ENCODE assay signal across 8 cellular contexts in the genomic region with DNA sequence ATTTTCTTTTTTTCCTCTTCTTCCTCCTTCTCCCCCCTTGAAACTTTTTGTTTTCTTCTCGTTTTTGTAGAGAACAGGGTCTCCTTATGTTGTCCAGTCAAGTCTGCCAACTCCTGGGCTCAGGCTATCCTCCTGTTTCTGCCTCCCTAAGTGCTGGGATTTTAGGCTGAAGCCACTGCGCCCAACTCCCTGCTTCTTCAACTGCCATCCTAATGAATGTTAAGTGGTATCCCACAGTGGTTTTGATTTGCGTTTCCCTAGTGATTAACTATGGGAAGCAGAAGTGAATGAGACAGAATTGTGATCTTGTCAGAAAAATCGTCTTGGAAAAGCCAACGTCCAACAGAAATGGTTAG. TPM values are rescaled to one million over a fixed set of nuclear protein-coding genes. Genes with fewer than 3 reads are reported as not detected.
DNase-seq lines count a peak whose midpoint lies in the region; ATAC-seq, FAIRE-seq and TF ChIP-seq lines count a peak whose summit lies in the region.

No MANE protein-coding gene starts in this region.

- TF ChIP-seq CTCF in CD14-positive monocyte (IDR thresholded peaks at IDR 0.05) (no peak), nephron progenitor cell (IDR thresholded peaks at IDR 0.05) (no peak)

- H3K36me3 Mint-ChIP-seq in CD14-positive monocyte = peaks cover 2 to 16% of the 10 kb centered on the region in 2 donors
- H3K36me3 Mint-ChIP-seq in dendritic cell treated with granulocyte-macrophage colony-stimulating factor and Interleukin-4, amounts not matched to agents 40 ng/mL and 50 ng/mL, for 4 days (ENCODE audit: low read depth) = peaks cover 41% of the 10 kb centered on the region
- H3K36me3 Mint-ChIP-seq in nephron progenitor cell (ENCODE audit: low read depth) = peaks cover 32% of the 10 kb centered on the region

- H3K9me3 Mint-ChIP-seq in CD14-positive monocyte (no peaks in the 10 kb centered on the region), nephron progenitor cell (peaks cover 28% of the 10 kb centered on the region)
- H3K9me3 Mint-ChIP-seq in dendritic cell treated with granulocyte-macrophage colony-stimulating factor and Interleukin-4, amounts not matched to agents 40 ng/mL and 50 ng/mL, for 4 days = no peaks in the 10 kb centered on the region

- DNase-seq in CD14-positive monocyte (ENCODE audit: low spot score) (no peak), MG63 (no peak), nephron progenitor cell (no peak), HTR-8/SVneo (ENCODE audit: insufficient read length, low spot score) (no peak), RCC 7860 (ENCODE audit: low spot score) (no peak), GM19239 (ENCODE audit: insufficient read length, low spot score) (no peak)

- H3K4me1 Mint-ChIP-seq in CD14-positive monocyte = peaks cover 63% of the 10 kb centered on the region
- peaks cover 64% of the 10 kb centered on the region for H3K4me1 Mint-ChIP-seq in dendritic cell treated with granulocyte-macrophage colony-stimulating factor and Interleukin-4, amounts not matched to agents 40 ng/mL and 50 ng/mL, for 4 days (ENCODE audit: low read depth)
- peaks cover 37% of the 10 kb centered on the region for H3K4me1 Mint-ChIP-seq in nephron progenitor cell

- H3K27ac Mint-ChIP-seq in CD14-positive monocyte (peak overlapping the region; percentile 73 to 90 (median 85)), nephron progenitor cell (peak overlapping the region; percentile 60)
- peak overlapping the region; percentile 93 for H3K27ac Mint-ChIP-seq in dendritic cell treated with granulocyte-macrophage colony-stimulating factor and Interleukin-4, amounts not matched to agents 40 ng/mL and 50 ng/mL, for 4 days

- H3K9me3 ChIP-seq in MG63 = no peaks in the 10 kb centered on the region

- no peaks in the 10 kb centered on the region for H3K27me3 ChIP-seq in MG63

- FAIRE-seq in HTR-8/SVneo (lab: Jason Lieb, UNC) (no peak), RCC 7860 (lab: Jason Lieb, UNC) (no peak), GM19239 (lab: Jason Lieb, UNC) (no peak)

- H3K4me3 ChIP-seq in MG63 = peak overlapping the region; percentile 69

- H3K4me3 Mint-ChIP-seq in CD14-positive monocyte (peak overlapping the region; percentile 78 to 90), nephron progenitor cell (peak overlapping the region; percentile 87)
- peak overlapping the region; percentile 86 for H3K4me3 Mint-ChIP-seq in dendritic cell treated with granulocyte-macrophage colony-stimulating factor and Interleukin-4, amounts not matched to agents 40 ng/mL and 50 ng/mL, for 4 days

- no peaks in the 10 kb centered on the region for H3K36me3 ChIP-seq in MG63

- ATAC-seq in HG03457 (IDR thresholded peaks at IDR 0.05; ENCODE audit: unreplicated experiment) = no peak

- H3K27me3 Mint-ChIP-seq in CD14-positive monocyte (ENCODE audit: low read depth in 3 of 3) = peaks cover 0 to 2% (median 0%) of the 10 kb centered on the region in 3 donors
- no peaks in the 10 kb centered on the region for H3K27me3 Mint-ChIP-seq in dendritic cell treated with granulocyte-macrophage colony-stimulating factor and Interleukin-4, amounts not matched to agents 40 ng/mL and 50 ng/mL, for 4 days
- no peaks in the 10 kb centered on the region for H3K27me3 Mint-ChIP-seq in nephron progenitor cell (ENCODE audit: low read depth, poor library complexity)

- intact Hi-C loops in CD14-positive monocyte (cut with micrococcal nuclease) = loop anchor here (5.0 to 10.0 kb wide), 2 partner anchors 45 to 92 kb away; no protein-coding TSS in a partner anchor
- intact Hi-C loops in dendritic cell treated with granulocyte-macrophage colony-stimulating factor and Interleukin-4, amounts not matched to agents 40 ng/mL and 50 ng/mL, for 4 days (cut with micrococcal nuclease) = loop anchor here (10.0 kb wide), 1 partner anchor 92 kb away; no protein-coding TSS in a partner anchor

RNA-seq across cellular contexts. Expression of gene ADD1, which starts 1.0 kb away (rescaled TPM):
- polyA plus RNA-seq in CD14-positive monocyte = 100 to 1,000 TPM in 1 of 2 donors, 10 to 100 TPM in 1; 76.1 to 103 TPM
- 62.5 and 77.3 TPM in 2 replicates for total RNA-seq in MG63 (2014; rRNA removed; shearing (Covaris generic); ENCODE audit: low replicate concordance)

RNA-seq across cellular contexts. Expression of gene SH3BP2, which starts 49.8 kb away (rescaled TPM):
- polyA plus RNA-seq in CD14-positive monocyte = 10 to 100 TPM; 19.1 to 26.9 TPM
- total RNA-seq in MG63 (2014; rRNA removed; shearing (Covaris generic); ENCODE audit: low replicate concordance) = 9.0 and 9.6 TPM in 2 replicates
